Comparison of ENCODE assay signal across 1 cellular context in genomic region chr18:8238507-8238906, GRCh38.
TF ChIP-seq lines count a peak whose summit lies in the region.

No MANE protein-coding gene starts in this region.

TF ChIP-seq in HepG2, 621 proteins besides CTCF, POLR2A, EP300 and RAD21 (continued from another document and continues in another):
- TF ChIP-seq ZNF710 (CRISPR knock-in tag; IDR thresholded peaks at IDR 0.05; ENCODE audit: borderline replicate concordance): no peak
- no peak for TF ChIP-seq TAF15 (IDR thresholded peaks at IDR 0.05; ENCODE audit: low read depth, low read length, poor library complexity, severe bottlenecking)
- no peak for TF ChIP-seq STAT5B (CRISPR knock-in tag; IDR thresholded peaks at IDR 0.05)
- no peak for TF ChIP-seq ZNF513 (CRISPR knock-in tag; conservative IDR thresholded peaks at IDR 0.05)
- 0 out of 2 replicates have a peak, but pooled peaks have one; percentile 47 for TF ChIP-seq SOX5 (CRISPR knock-in tag; IDR thresholded peaks at IDR 0.05; ENCODE audit: borderline replicate concordance)
- no peak for TF ChIP-seq SALL2 (CRISPR knock-in tag; IDR thresholded peaks at IDR 0.05)
- no peak for TF ChIP-seq ZNF547 (CRISPR knock-in tag; IDR thresholded peaks at IDR 0.05)
- no peak for TF ChIP-seq HOXA5 (CRISPR knock-in tag; IDR thresholded peaks at IDR 0.05)
- TF ChIP-seq ZSCAN12 (CRISPR knock-in tag; IDR thresholded peaks at IDR 0.05): no peak
- TF ChIP-seq MEF2D (CRISPR knock-in tag; IDR thresholded peaks at IDR 0.05): no peak
- TF ChIP-seq SRSF4 (IDR thresholded peaks at IDR 0.05; ENCODE audit: low read depth, low read length, poor library complexity, severe bottlenecking): no peak
- no peak for TF ChIP-seq ZNF207 (IDR thresholded peaks at IDR 0.05; ENCODE audit: borderline replicate concordance)
- TF ChIP-seq ATF2 (CRISPR knock-in tag; IDR thresholded peaks at IDR 0.05): no peak
- no peak for TF ChIP-seq ZBTB1 (CRISPR knock-in tag; IDR thresholded peaks at IDR 0.05; ENCODE audit: borderline replicate concordance)
- TF ChIP-seq JUND (CRISPR knock-in tag; IDR thresholded peaks at IDR 0.05): no peak
- TF ChIP-seq ARNT2 (CRISPR knock-in tag; IDR thresholded peaks at IDR 0.05; ENCODE audit: low read depth): no peak
- peak; percentile 16; the same call in 1 of the 2 replicates for TF ChIP-seq HMG20A (CRISPR knock-in tag; IDR thresholded peaks at IDR 0.05; ENCODE audit: borderline replicate concordance)
- TF ChIP-seq HCFC1 (IDR thresholded peaks at IDR 0.05; ENCODE audit: low read depth, low read length): no peak
- no peak for TF ChIP-seq MLX (CRISPR knock-in tag; IDR thresholded peaks at IDR 0.05)
- TF ChIP-seq ZNF800 (CRISPR knock-in tag; IDR thresholded peaks at IDR 0.05): no peak
- no peak for TF ChIP-seq PRMT3 (CRISPR knock-in tag; IDR thresholded peaks at IDR 0.05; ENCODE audit: borderline replicate concordance, low read depth)
- TF ChIP-seq TFE3 (CRISPR knock-in tag; IDR thresholded peaks at IDR 0.05): peak; percentile 95
- no peak for TF ChIP-seq ZNF276 (CRISPR knock-in tag; IDR thresholded peaks at IDR 0.05; ENCODE audit: low read depth)
- no peak for TF ChIP-seq NPAS2 (CRISPR knock-in tag; IDR thresholded peaks at IDR 0.05; ENCODE audit: borderline replicate concordance)
- TF ChIP-seq FOXJ3 (CRISPR knock-in tag; IDR thresholded peaks at IDR 0.05; ENCODE audit: borderline replicate concordance): 0 out of 2 replicates have a peak, but pooled peaks have one; percentile 48
- TF ChIP-seq HNRNPLL (IDR thresholded peaks at IDR 0.05; ENCODE audit: low read depth, low read length, poor library complexity, severe bottlenecking): no peak
- TF ChIP-seq FOXA3 (CRISPR knock-in tag; IDR thresholded peaks at IDR 0.05): peak; percentile 71
- no peak for TF ChIP-seq CREB1 (IDR thresholded peaks at IDR 0.05)
- peak; percentile 63 for TF ChIP-seq CREB1 (CRISPR knock-in tag; IDR thresholded peaks at IDR 0.05)
- TF ChIP-seq ZNF292 (CRISPR knock-in tag; IDR thresholded peaks at IDR 0.05; ENCODE audit: borderline replicate concordance, low read depth): no peak
- no peak for TF ChIP-seq E2F1 (CRISPR knock-in tag; IDR thresholded peaks at IDR 0.05)
- peak; percentile 83 for TF ChIP-seq CEBPB (IDR thresholded peaks at IDR 0.05; ENCODE audit: borderline replicate concordance, low read depth, low read length)
- no peak for TF ChIP-seq IRX3 (CRISPR knock-in tag; IDR thresholded peaks at IDR 0.05; ENCODE audit: borderline replicate concordance, low read depth)
- no peak for TF ChIP-seq AHDC1 (CRISPR knock-in tag; IDR thresholded peaks at IDR 0.05; ENCODE audit: borderline replicate concordance)
- TF ChIP-seq PAXIP1 (CRISPR knock-in tag; conservative IDR thresholded peaks at IDR 0.05): peak; percentile 66; the same call in 1 of the 2 replicates
- no peak for TF ChIP-seq ATF7-NPFF (CRISPR knock-in tag; IDR thresholded peaks at IDR 0.05; ENCODE audit: low read depth)
- TF ChIP-seq CC2D1A (CRISPR knock-in tag; IDR thresholded peaks at IDR 0.05): no peak
- TF ChIP-seq ZNF773 (CRISPR knock-in tag; IDR thresholded peaks at IDR 0.05; ENCODE audit: borderline replicate concordance): no peak
